1 cellular context compared by ENCODE assay signal in genomic region chr1:207933205-207933800, GRCh38.
TF ChIP-seq lines count a peak whose summit lies in the region.

No MANE protein-coding gene starts in this region.

TF ChIP-seq in K562, 482 proteins besides CTCF, POLR2A, EP300 and RAD21 (continued from another document and continues in another):
- TF ChIP-seq ARID1B (IDR thresholded peaks at IDR 0.05), result peak; percentile 66
- TF ChIP-seq BDP1 (IDR thresholded peaks at IDR 0.05; ENCODE audit: insufficient read depth, insufficient read length), result no peak
- TF ChIP-seq SMAD3 (CRISPR knock-in tag; conservative IDR thresholded peaks at IDR 0.05), result no peak
- TF ChIP-seq TCF7 (IDR thresholded peaks at IDR 0.05; ENCODE audit: borderline replicate concordance), result no peak
- peak; percentile 56 for TF ChIP-seq TCF3 (CRISPR knock-in tag; IDR thresholded peaks at IDR 0.05)
- peak; percentile 17; the same call in 1 of the 2 replicates for TF ChIP-seq STAT5A (IDR thresholded peaks at IDR 0.05; ENCODE audit: borderline replicate concordance, low read length)
- TF ChIP-seq CBFA2T2 (conservative IDR thresholded peaks at IDR 0.05), result peak; percentile 34; the same call in 1 of the 2 replicates
- TF ChIP-seq TFE3 (CRISPR knock-in tag; IDR thresholded peaks at IDR 0.05), result peak; percentile 88
- TF ChIP-seq MEIS2 (IDR thresholded peaks at IDR 0.05; ENCODE audit: partially characterized antibody), result peak; percentile 29
- peak; percentile 58; the same call in 1 of the 2 replicates for TF ChIP-seq TEAD4 (IDR thresholded peaks at IDR 0.05; ENCODE audit: low read length)
- TF ChIP-seq TEAD4 (CRISPR knock-in tag; IDR thresholded peaks at IDR 0.05; ENCODE audit: borderline replicate concordance), result no peak
- TF ChIP-seq ZNF444 (CRISPR knock-in tag; IDR thresholded peaks at IDR 0.05), result no peak
- no peak for TF ChIP-seq CHD4 (IDR thresholded peaks at IDR 0.05; ENCODE audit: insufficient read depth, insufficient replicate concordance, low read depth, low read length, poor library complexity, severe bottlenecking)
- TF ChIP-seq EHMT2 (IDR thresholded peaks at IDR 0.05), result peak; percentile 34; the same call in 1 of the 2 replicates
- peak; percentile 58; the same call in 1 of the 2 replicates for TF ChIP-seq ZNF175 (CRISPR knock-in tag; IDR thresholded peaks at IDR 0.05; ENCODE audit: low read depth)
- peak; percentile 53; the same call in 1 of the 2 replicates for TF ChIP-seq PKNOX1 (IDR thresholded peaks at IDR 0.05)
- no peak for TF ChIP-seq SIX5 (IDR thresholded peaks at IDR 0.05; ENCODE audit: borderline replicate concordance in 1 of 2, insufficient read depth in 1 of 2, low read depth in 1 of 2, low read length in 2 of 2)
- no peak for TF ChIP-seq TARDBP (IDR thresholded peaks at IDR 0.05)
- TF ChIP-seq ZNF592 (IDR thresholded peaks at IDR 0.05), result 0 out of 2 replicates have a peak, but pooled peaks have one; percentile 61
- peak in 1 of 2 experiments; percentile 78; a peak in 1 of 4 replicates for TF ChIP-seq SRF (CRISPR knock-in tag; IDR thresholded peaks at IDR 0.05)
- peak; percentile 41 for TF ChIP-seq MGA (IDR thresholded peaks at IDR 0.05)
- TF ChIP-seq DPF2 (IDR thresholded peaks at IDR 0.05), result 0 out of 2 replicates have a peak, but pooled peaks have one; percentile 33
- peak; percentile 69 for TF ChIP-seq L3MBTL2 (IDR thresholded peaks at IDR 0.05)
- TF ChIP-seq CCNT2 (IDR thresholded peaks at IDR 0.05; ENCODE audit: borderline replicate concordance, extremely low read depth, insufficient read length, low read depth, low read length), result peak; percentile 39
- TF ChIP-seq ZNF766 (CRISPR knock-in tag; conservative IDR thresholded peaks at IDR 0.05), result 0 out of 2 replicates have a peak, but pooled peaks have one; percentile 41
- 0 out of 2 replicates have a peak, but pooled peaks have one; percentile 27 for TF ChIP-seq ZNF143 (CRISPR knock-in tag; IDR thresholded peaks at IDR 0.05)
- TF ChIP-seq RAD51 (IDR thresholded peaks at IDR 0.05; ENCODE audit: borderline replicate concordance, low read depth), result peak; percentile 58
- TF ChIP-seq CHD1 (IDR thresholded peaks at IDR 0.05; ENCODE audit: low read length), result no peak
- peak; percentile 85 for TF ChIP-seq PRDM10 (IDR thresholded peaks at IDR 0.05; ENCODE audit: partially characterized antibody)
- peak; percentile 66 for TF ChIP-seq CBFA2T3 (IDR thresholded peaks at IDR 0.05)
- 0 out of 2 replicates have a peak, but pooled peaks have one; percentile 9 for TF ChIP-seq DIDO1 (tag; IDR thresholded peaks at IDR 0.05; ENCODE audit: low read depth)
- no peak for TF ChIP-seq PCBP2 (IDR thresholded peaks at IDR 0.05; ENCODE audit: low read depth, low read length, poor library complexity, severe bottlenecking)
- peak; percentile 64 for TF ChIP-seq USF2 (CRISPR knock-in tag; IDR thresholded peaks at IDR 0.05)
- TF ChIP-seq CTBP1 (IDR thresholded peaks at IDR 0.05; ENCODE audit: borderline replicate concordance), result 0 out of 2 replicates have a peak, but pooled peaks have one; percentile 21
- TF ChIP-seq SMARCA4 (IDR thresholded peaks at IDR 0.05), result peak; percentile 31; the same call in 1 of the 2 replicates
- peak in 1 of 2 experiments; percentile 30; a peak in 1 of 4 replicates for TF ChIP-seq RCOR1 (IDR thresholded peaks at IDR 0.05; ENCODE audit: borderline replicate concordance in 1 of 2, low read depth in 2 of 2, low read length in 2 of 2)
